In the genomic region with DNA sequence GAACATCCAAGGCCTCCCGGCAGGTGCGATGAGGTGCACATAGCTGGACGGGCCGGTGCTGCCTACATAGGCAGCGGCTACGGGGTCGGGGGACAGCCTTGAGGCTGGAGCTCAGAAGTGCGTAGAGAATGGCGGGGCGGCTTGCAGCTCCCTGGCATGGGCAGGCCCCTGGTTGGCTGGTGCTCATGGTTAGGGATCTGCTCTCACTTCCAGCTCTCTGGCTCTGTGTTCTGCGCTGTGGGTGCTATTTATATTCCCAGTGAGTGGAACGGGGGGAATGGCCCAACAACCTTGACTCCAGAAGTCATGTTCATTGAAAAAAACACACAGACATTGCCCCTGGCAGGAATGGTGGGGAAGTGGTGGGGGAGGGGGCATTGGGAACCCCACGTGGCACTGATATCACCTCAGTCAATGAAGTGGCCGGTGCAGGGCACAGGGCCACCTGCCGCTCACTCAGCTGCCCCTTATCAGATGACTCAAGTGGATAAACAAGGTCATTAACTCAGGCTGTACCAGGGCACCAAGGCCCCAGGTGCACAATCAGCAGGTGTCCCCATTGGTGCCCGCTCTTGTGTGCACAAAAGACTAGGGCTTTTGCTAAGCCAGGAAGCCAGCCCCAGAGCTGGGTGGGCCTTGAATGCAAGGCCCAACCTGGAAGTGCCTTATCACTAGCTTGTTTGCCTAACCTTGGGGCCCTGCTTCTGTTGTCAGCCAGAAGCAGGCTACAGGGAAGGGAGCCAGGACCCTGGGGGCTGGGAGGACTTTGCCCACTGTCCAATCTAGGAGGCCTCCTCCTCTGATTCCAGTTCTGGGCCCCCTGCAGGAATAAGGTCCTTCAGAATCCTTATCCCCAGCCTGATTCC, we compare ENCODE assay signal across 9 cellular contexts. TPM values are rescaled to one million over a fixed set of nuclear protein-coding genes. Genes with fewer than 3 reads are reported as not detected.
DNase-seq lines count a peak whose midpoint lies in the region; ATAC-seq, FAIRE-seq and TF ChIP-seq lines count a peak whose summit lies in the region.
"Had no signal": no experiment of that assay in that cellular context is flagged by ENCODE, and none has a peak within 500 bp of the region (broad histone marks: within the 10 kb centered on the region; RNA-seq: fewer than 3 reads in every experiment).

A gene with protein sequence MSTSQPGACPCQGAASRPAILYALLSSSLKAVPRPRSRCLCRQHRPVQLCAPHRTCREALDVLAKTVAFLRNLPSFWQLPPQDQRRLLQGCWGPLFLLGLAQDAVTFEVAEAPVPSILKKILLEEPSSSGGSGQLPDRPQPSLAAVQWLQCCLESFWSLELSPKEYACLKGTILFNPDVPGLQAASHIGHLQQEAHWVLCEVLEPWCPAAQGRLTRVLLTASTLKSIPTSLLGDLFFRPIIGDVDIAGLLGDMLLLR (minus strand): TSS at position 222 of the 866 bp plus-strand sequence. CDS start 35 bp downstream, at position 187.

- 63% methylated on average over 13 of the region's 16 CpGs for WGBS in A549 (ENCODE audit: missing lambda C conversion rate)

- H3K9me3 ChIP-seq in A549 (no peaks in the 10 kb centered on the region), Panc1 (ENCODE audit: control insufficient read depth, insufficient read depth, low read depth, low read length) (no peaks in the 10 kb centered on the region)

- peaks cover 22% of the 10 kb centered on the region for H3K4me1 ChIP-seq in A549
- peaks cover 49% of the 10 kb centered on the region for H3K4me1 ChIP-seq in Panc1 (ENCODE audit: control insufficient read depth, insufficient read depth, low read length)

- H3K36me3 ChIP-seq in Panc1 (ENCODE audit: control insufficient read depth, insufficient read depth, low read length), result no peaks in the 10 kb centered on the region

- DNase-seq in A549 (ENCODE audit: low read depth in 1 of 2, low spot score in 1 of 2), result peak in 1 of 2 experiments; percentile 20
- peak; percentile 95 for DNase-seq in NCI-H128 (lab: John Stamatoyannopoulos, UW; ENCODE audit: unreplicated experiment)
- DNase-seq in Panc1 (ENCODE audit: low read depth, low spot score), result no peak
- peak; percentile 25 for DNase-seq in kidney tubule cell (ENCODE audit: low spot score)
- no peak for DNase-seq in activated naive CD4-positive, alpha-beta T cell treated with anti-CD3 and anti-CD28 coated beads, Interleukin-2, amount 50 U/mL, for 16 hours
- DNase-seq in Ammon's horn (ENCODE audit: low spot score), result no peak
- DNase-seq: nucleus accumbens had no signal

- TF ChIP-seq CTCF in A549 (IDR thresholded peaks at IDR 0.05), result no peak
- TF ChIP-seq CTCF in Panc1 (IDR thresholded peaks at IDR 0.05), result no peak

- no peak for TF ChIP-seq POLR2A in A549 (IDR thresholded peaks at IDR 0.05; ENCODE audit: low read length)

- no TSS peak for BruUV-seq in Panc1 (replicated peaks; lab: Mats Ljungman, UMichigan)

- peak within 1 kb of the TSS; percentile 45 to 62; a peak in 5 of 6 replicates for H3K27ac ChIP-seq in A549
- peak within 1 kb of the TSS; percentile 83 for H3K27ac ChIP-seq in Panc1 (ENCODE audit: low read length)

- peak within 1 kb of the TSS; percentile 34 for H3K4me2 ChIP-seq in A549

- ATAC-seq in A549, result peak in 1 of 2 experiments; percentile 53; a peak in 3 of 6 replicates
- ATAC-seq in Panc1, result peak; percentile 89
- no peak for ATAC-seq in HG03135 (IDR thresholded peaks at IDR 0.05; ENCODE audit: unreplicated experiment)
- ATAC-seq in esophagus mucosa, result no peak

- TF ChIP-seq RAD21 in A549 (conservative IDR thresholded peaks at IDR 0.05 in 1 of 2, IDR thresholded peaks at IDR 0.05 in 1 of 2), result no peak

- no peak for FAIRE-seq in A549 (lab: Jason Lieb, UNC)

- no peaks in the 10 kb centered on the region for H3K27me3 ChIP-seq in Panc1 (ENCODE audit: control insufficient read depth, insufficient read depth, low read length)

- CTCF ChIA-PET in A549 (lab: Yijun Ruan, JAX), result interaction anchor here (0.8 to 1.1 kb wide), 3 partner anchors 12 to 82 kb away, joined by 3 read pairs; no protein-coding TSS in a partner anchor
- CTCF ChIA-PET in Panc1 (lab: Charles Lee), result interaction anchor here (0.6 kb wide), 1 partner anchor 18 kb away, joined by 5 read pairs; no protein-coding TSS in a partner anchor

- in situ Hi-C loops in Panc1 (cut with HindIII; ENCODE audit: low pct_unique_long_range_greater_than_20kb, low sequenced_read_pairs), result no loop called here

- intact Hi-C loops in Panc1 (cut with micrococcal nuclease; ENCODE audit: unreplicated experiment), result no loop called here

- H3K4me3 ChIP-seq in A549 (no peak within 1 kb of the TSS), Panc1 (ENCODE audit: low read depth in 2 of 2, low read length in 2 of 2) (peak within 1 kb of the TSS; percentile 2 to 33; a peak in 3 of 4 replicates)

- no peak for TF ChIP-seq EP300 in A549 (IDR thresholded peaks at IDR 0.05)

- POLR2A ChIA-PET in A549 (lab: Yijun Ruan, JAX) (no interaction called here), Panc1 (lab: Charles Lee) (interaction anchor here (0.7 kb wide), 1 partner anchor 290 kb away, joined by 3 read pairs; no protein-coding TSS in a partner anchor)

TF ChIP-seq in A549, 52 proteins besides CTCF, POLR2A, EP300 and RAD21:
- no peak for TF ChIP-seq ZC3H11A (IDR thresholded peaks at IDR 0.05)
- TF ChIP-seq EHF (CRISPR knock-in tag; IDR thresholded peaks at IDR 0.05), result no peak
- TF ChIP-seq, protein P1, sequence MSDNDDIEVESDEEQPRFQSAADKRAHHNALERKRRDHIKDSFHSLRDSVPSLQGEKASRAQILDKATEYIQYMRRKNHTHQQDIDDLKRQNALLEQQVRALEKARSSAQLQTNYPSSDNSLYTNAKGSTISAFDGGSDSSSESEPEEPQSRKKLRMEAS (IDR thresholded peaks at IDR 0.05), result no peak
- TF ChIP-seq CHD2 (IDR thresholded peaks at IDR 0.05; ENCODE audit: low read length, partially characterized antibody), result no peak
- TF ChIP-seq PHF8 (IDR thresholded peaks at IDR 0.05; ENCODE audit: borderline replicate concordance, low read depth), result no peak
- no peak for TF ChIP-seq POLR2AphosphoS2 (conservative IDR thresholded peaks at IDR 0.05; ENCODE audit: low read length)
- TF ChIP-seq, protein P2, sequence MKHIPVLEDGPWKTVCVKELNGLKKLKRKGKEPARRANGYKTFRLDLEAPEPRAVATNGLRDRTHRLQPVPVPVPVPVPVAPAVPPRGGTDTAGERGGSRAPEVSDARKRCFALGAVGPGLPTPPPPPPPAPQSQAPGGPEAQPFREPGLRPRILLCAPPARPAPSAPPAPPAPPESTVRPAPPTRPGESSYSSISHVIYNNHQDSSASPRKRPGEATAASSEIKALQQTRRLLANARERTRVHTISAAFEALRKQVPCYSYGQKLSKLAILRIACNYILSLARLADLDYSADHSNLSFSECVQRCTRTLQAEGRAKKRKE (CRISPR knock-in tag; IDR thresholded peaks at IDR 0.05; ENCODE audit: low read depth), result no peak
- no peak for TF ChIP-seq FOSB (CRISPR knock-in tag; IDR thresholded peaks at IDR 0.05)

RNA-seq across cellular contexts. Expression of the gene that starts here (rescaled TPM):
- polyA plus RNA-seq in A549 (2011; rRNA removed), result not detected in 2 replicates
- not detected in 2 replicates for polyA plus RNA-seq in A549 (2012; cell fraction: cytosol; rRNA removed)
- not detected in 2 replicates for polyA plus RNA-seq in A549 (2012; cell fraction: nucleus; rRNA removed)
- not detected in 3 replicates for polyA plus RNA-seq in A549 (2017; fragmentation: RNase III; extraction: RNeasy Plus Mini Kit Qiagen cat#74134 plus additional on column Dnase treatment)
- polyA minus RNA-seq in A549 (2011; rRNA and poly(A)+ RNA removed), result not detected in 2 replicates
- total RNA-seq in Panc1 (2021; ENCODE audit: unreplicated experiment), result 5.2 TPM
- polyA plus RNA-seq in Panc1 (2012; ENCODE audit: insufficient read length), result 19.3 TPM
- not detected for total RNA-seq in esophagus mucosa

Comparison
In these comparisons a context has a peak if more than half of its experiments do, and no peak if none do; other contexts are left out.
1. DNase-seq: peak in NCI-H128 (single experiment) and kidney tubule cell (single experiment); none in Panc1 (single experiment), activated naive CD4-positive, alpha-beta T cell treated with anti-CD3 and anti-CD28 coated beads, Interleukin-2, amount 50 U/mL, for 16 hours (single experiment) and Ammon's horn (single experiment).